In genomic region chr7:54664235-54665228, GRCh38 we compare ENCODE assay signal across 8 cellular contexts.
DNase-seq lines count a peak whose midpoint lies in the region; ATAC-seq and TF ChIP-seq lines count a peak whose summit lies in the region.

No MANE protein-coding gene starts in this region.

- H3K27ac ChIP-seq in dorsolateral prefrontal cortex: peak overlapping the region in 41 of 59 donors; percentile 7 to 88 (median 63)
- H3K27ac ChIP-seq in thyroid gland: no peak overlapping the region

- WGBS in thyroid gland, 2 donors: 8 to 11% methylated on average over 34 to 45 of the region's 62 CpGs

- DNase-seq in COR-L47 (lab: John Stamatoyannopoulos, UW) (peak; percentile 74), OCI-M1 (lab: John Stamatoyannopoulos, UW) (peak; percentile 52), dorsolateral prefrontal cortex (peak; percentile 42 to 88 (median 71)), lung microvascular endothelial cell (ENCODE audit: low read depth in 2 of 2) (peak; percentile 16 to 52), thyroid gland (peak; percentile 58 to 64), amniotic stem cell (lab: John Stamatoyannopoulos, UW) (no peak)

- no peaks in the 10 kb centered on the region for H3K9me3 ChIP-seq in thyroid gland

- intact Hi-C loops in dorsolateral prefrontal cortex (cut with DNase I) (loop anchor here in 1 of 2 donors (10.0 kb wide), 1 partner anchor 120 kb away; the partner anchor contains the start of gene VSTM2A), thyroid gland (cut with DNase I) (no loop called here)

- H3K4me3 ChIP-seq in dorsolateral prefrontal cortex (peak overlapping the region; percentile 43 to 80 (median 64)), thyroid gland (replicated peaks in 1 of 3) (peak overlapping the region in 1 of 3 donors; percentile 6)

- H3K36me3 ChIP-seq in thyroid gland: no peaks in the 10 kb centered on the region

- no peak for TF ChIP-seq POLR2A in thyroid gland (IDR thresholded peaks at IDR 0.05)

- H3K27me3 ChIP-seq in dorsolateral prefrontal cortex (peaks cover 0 to 11% (median 0%) of the 10 kb centered on the region in 45 donors), thyroid gland (no peaks in the 10 kb centered on the region)

- peak; percentile 19 to 82 (median 66) for TF ChIP-seq CTCF in dorsolateral prefrontal cortex (IDR thresholded peaks at IDR 0.05 in 54 of 56, conservative IDR thresholded peaks at IDR 0.05 in 2 of 56; ENCODE audit: low read depth in 1 of 56, partially characterized antibody in 56 of 56)
- TF ChIP-seq CTCF in thyroid gland (IDR thresholded peaks at IDR 0.05): peak in 1 of 6 experiments; percentile 35

- ATAC-seq in GM18873 (IDR thresholded peaks at IDR 0.05; ENCODE audit: low FRiP score, unreplicated experiment) (peak; percentile 56), HG03354 (IDR thresholded peaks at IDR 0.05; ENCODE audit: poor library complexity, severe bottlenecking, unreplicated experiment) (peak; percentile 80)

- H3K4me1 ChIP-seq in thyroid gland: peaks cover 0 to 7% of the 10 kb centered on the region in 2 donors

Comparison
In these comparisons a context has a peak if more than half of its experiments do, and no peak if none do; other contexts are left out.
1. H3K27ac ChIP-seq: peak in dorsolateral prefrontal cortex (41 of 59); none in thyroid gland (0 of 3).